Comparison of ENCODE assay signal across 1 cellular context in the genomic region with DNA sequence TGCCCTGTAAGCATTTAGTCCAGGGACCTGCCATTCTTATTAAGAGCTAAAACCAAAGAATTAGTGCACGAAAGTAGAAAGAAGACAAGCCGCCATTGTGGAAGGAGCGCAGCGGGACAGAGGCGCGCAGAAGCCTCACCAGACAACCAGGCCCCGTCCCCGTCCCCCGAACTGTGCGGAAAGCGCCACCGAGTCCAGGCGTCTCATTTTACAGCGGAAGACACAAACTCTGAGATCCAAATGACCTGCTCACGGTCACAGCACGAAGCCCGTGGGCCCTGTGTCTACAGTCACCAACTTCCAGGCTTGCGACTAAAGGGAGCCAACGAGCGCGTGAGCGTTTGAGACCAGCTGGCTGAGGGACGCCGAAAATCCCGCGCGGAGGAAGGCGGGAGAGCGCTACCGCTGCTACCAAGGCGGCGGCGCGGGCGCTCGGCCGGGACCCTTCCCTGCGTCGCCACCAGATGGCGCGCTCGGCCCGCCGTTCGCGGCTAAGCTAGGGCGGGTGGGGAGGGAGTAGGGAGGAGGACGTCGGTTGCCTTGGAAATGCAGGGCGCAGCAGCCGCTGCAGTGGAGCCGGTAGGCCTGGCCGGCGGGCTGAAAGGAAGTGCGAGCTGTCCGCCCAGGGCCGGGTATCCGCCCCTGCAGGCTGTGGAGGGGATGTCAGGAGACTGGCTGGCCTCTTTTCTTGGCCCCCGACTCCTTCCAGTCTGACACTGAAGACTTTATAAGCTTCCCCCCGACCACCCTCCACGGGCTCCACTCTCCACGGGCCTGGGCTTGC.
TF ChIP-seq lines count a peak whose summit lies in the region.

No MANE protein-coding gene starts in this region.

TF ChIP-seq in IMR-90, 13 proteins besides CTCF, POLR2A, EP300 and RAD21 (continued from another document):
- TF ChIP-seq, protein P1, sequence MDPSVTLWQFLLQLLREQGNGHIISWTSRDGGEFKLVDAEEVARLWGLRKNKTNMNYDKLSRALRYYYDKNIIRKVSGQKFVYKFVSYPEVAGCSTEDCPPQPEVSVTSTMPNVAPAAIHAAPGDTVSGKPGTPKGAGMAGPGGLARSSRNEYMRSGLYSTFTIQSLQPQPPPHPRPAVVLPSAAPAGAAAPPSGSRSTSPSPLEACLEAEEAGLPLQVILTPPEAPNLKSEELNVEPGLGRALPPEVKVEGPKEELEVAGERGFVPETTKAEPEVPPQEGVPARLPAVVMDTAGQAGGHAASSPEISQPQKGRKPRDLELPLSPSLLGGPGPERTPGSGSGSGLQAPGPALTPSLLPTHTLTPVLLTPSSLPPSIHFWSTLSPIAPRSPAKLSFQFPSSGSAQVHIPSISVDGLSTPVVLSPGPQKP (IDR thresholded peaks at IDR 0.05; ENCODE audit: borderline replicate concordance, low read depth, low read length): no peak
- no peak for TF ChIP-seq RCOR1 (IDR thresholded peaks at IDR 0.05; ENCODE audit: insufficient replicate concordance, low read length)
- TF ChIP-seq MXI1 (IDR thresholded peaks at IDR 0.05; ENCODE audit: borderline replicate concordance, low read depth, low read length): peak; percentile 60
